ENCODE assay signal across 9 cellular contexts in genomic region chr10:13613519-13613918, GRCh38. TPM values are rescaled to one million over a fixed set of nuclear protein-coding genes. Genes with fewer than 3 reads are reported as not detected.
DNase-seq lines count a peak whose midpoint lies in the region; ATAC-seq, FAIRE-seq and TF ChIP-seq lines count a peak whose summit lies in the region.
"Had no signal": no experiment of that assay in that cellular context is flagged by ENCODE, and none has a peak within 500 bp of the region (broad histone marks: within the 10 kb centered on the region; RNA-seq: fewer than 3 reads in every experiment).

No MANE protein-coding gene starts in this region.

- H3K9me1 ChIP-seq in IMR-90 (ENCODE audit: insufficient read depth, low read length) = peaks cover 13% of the 10 kb centered on the region
- no peaks in the 10 kb centered on the region for H3K9me1 ChIP-seq in K562 (ENCODE audit: control insufficient read depth, insufficient read depth, low read length)

- H3K4me3 ChIP-seq in AG09309 (ENCODE audit: control insufficient read depth, low read depth, low read length) (no peak overlapping the region), IMR-90 (ENCODE audit: insufficient read depth, low read depth, low read length) (no peak overlapping the region), K562 (no peak overlapping the region)

- H2BK5ac ChIP-seq in IMR-90 (ENCODE audit: low read depth, low read length, poor library complexity, severe bottlenecking) = no peak overlapping the region

- H3K36me3 ChIP-seq in IMR-90 (ENCODE audit: control insufficient read depth, insufficient read depth, low read length) (peaks cover 16% of the 10 kb centered on the region), K562 (ENCODE audit: control insufficient read depth, insufficient read depth, low read length) (peaks cover 31% of the 10 kb centered on the region)

- H2BK120ac ChIP-seq in IMR-90 (ENCODE audit: low read depth, low read length) = no peak overlapping the region

- H2BK20ac ChIP-seq in IMR-90 (ENCODE audit: low read depth, low read length) = no peak overlapping the region

- no peak overlapping the region for H3K23ac ChIP-seq in IMR-90 (ENCODE audit: low read depth, low read length)

- no peak overlapping the region for H4K8ac ChIP-seq in IMR-90 (ENCODE audit: low read depth in 2 of 2, low read length in 2 of 2)

- TF ChIP-seq POLR2A in IMR-90 (IDR thresholded peaks at IDR 0.05; ENCODE audit: low read depth, low read length) (no peak), K562 (conservative IDR thresholded peaks at IDR 0.05) (no peak)

- in situ Hi-C loops in IMR-90 (cut with MboI; ENCODE audit: low sequenced_read_pairs) (loop anchor here (10.0 kb wide), 1 partner anchor 161 kb away; no protein-coding TSS in a partner anchor), K562 (cut with MboI) (no loop called here)

- no peaks in the 10 kb centered on the region for H3K79me2 ChIP-seq in K562 (ENCODE audit: control insufficient read depth, insufficient read depth, low read length)

- DNase-seq in AG09309 (ENCODE audit: low read depth) (peak; percentile 4), IMR-90 (peak; percentile 68), K562 (ENCODE audit: extremely low read depth in 1 of 4, low spot score in 3 of 4) (peak in 1 of 4 experiments; percentile 4), left kidney (ENCODE audit: low read depth, low spot score) (peak; percentile 72), omental fat pad (ENCODE audit: low spot score) (no peak), HuH-7.5 (ENCODE audit: low spot score) (no peak)
- DNase-seq: NCI-H524 treated with DMSO at 0.1 percent for 48 hours had no signal

- peaks cover 0 to 11% of the 10 kb centered on the region in 2 experiments; a peak in 2 of 4 replicates for H3K79me1 ChIP-seq in IMR-90 (ENCODE audit: low read depth in 1 of 2, low read length in 2 of 2)

- H3K4ac ChIP-seq in IMR-90 (ENCODE audit: low read depth, low read length) = no peak overlapping the region

- no peak overlapping the region for H2BK15ac ChIP-seq in IMR-90 (ENCODE audit: low read depth, low read length)

- CTCF ChIA-PET in IMR-90 (lab: Yijun Ruan, JAX) (interaction anchor here (0.7 to 1.5 kb wide), 3 partner anchors 8 to 94 kb away, joined by 3 to 4 read pairs (median 3); no protein-coding TSS in a partner anchor), K562 (lab: Yijun Ruan, JAX; ENCODE audit: low intra/inter-chr PET ratio) (interaction anchor here (1.2 kb wide), 1 partner anchor 164 kb away, joined by 4 read pairs; no protein-coding TSS in a partner anchor)

- no peak overlapping the region for H3K18ac ChIP-seq in IMR-90 (ENCODE audit: low read depth, low read length)

- TF ChIP-seq RAD21 in IMR-90 (IDR thresholded peaks at IDR 0.05; ENCODE audit: low read length) (peak; percentile 72), K562 (CRISPR knock-in tag; conservative IDR thresholded peaks at IDR 0.05 in 1 of 2, IDR thresholded peaks at IDR 0.05 in 1 of 2) (peak in 1 of 2 experiments; percentile 36; a peak in 1 of 4 replicates)

- no peak overlapping the region for H2AFZ ChIP-seq in IMR-90 (replicated peaks; ENCODE audit: low read length, poor library complexity)
- no peak overlapping the region for H2AFZ ChIP-seq in K562 (ENCODE audit: low read depth, low read length)

- no peak overlapping the region for H3K4me2 ChIP-seq in IMR-90 (ENCODE audit: low read depth, low read length)
- H3K4me2 ChIP-seq in K562 (ENCODE audit: insufficient read depth, low read length) = no peak overlapping the region

- H3K14ac ChIP-seq in IMR-90 (replicated peaks; ENCODE audit: low read depth, low read length) = no peak overlapping the region

- H4K5ac ChIP-seq in IMR-90 (ENCODE audit: low read depth, low read length) = no peak overlapping the region

- intact Hi-C loops in IMR-90 (cut with micrococcal nuclease) (loop anchor here (1.0 to 10.0 kb wide), 3 partner anchors 47 to 861 kb away; no protein-coding TSS in a partner anchor), K562 (cut with micrococcal nuclease) (no loop called here)

- H3K4me1 ChIP-seq in IMR-90 (ENCODE audit: control insufficient read depth, insufficient read depth, low read length) = peaks cover 8% of the 10 kb centered on the region; the same call in 1 of the 2 replicates
- no peaks in the 10 kb centered on the region for H3K4me1 ChIP-seq in K562 (replicated peaks in 1 of 2; ENCODE audit: control insufficient read depth in 2 of 2, insufficient read depth in 2 of 2, low read length in 2 of 2)

- H4K20me1 ChIP-seq in IMR-90 (ENCODE audit: insufficient read depth, low read length) = no peaks in the 10 kb centered on the region
- H4K20me1 ChIP-seq in K562 (replicated peaks; ENCODE audit: control insufficient read depth, insufficient read depth, low read length) = no peaks in the 10 kb centered on the region

- no peak for TF ChIP-seq EP300 in K562 (IDR thresholded peaks at IDR 0.05; ENCODE audit: low read length)

- no TSS peak for BruUV-seq in IMR-90 (replicated peaks; lab: Mats Ljungman, UMichigan)
- BruUV-seq in K562 (replicated peaks; lab: Mats Ljungman, UMichigan) = no TSS peak

- peak; percentile 40 for FAIRE-seq in K562 (lab: Jason Lieb, UNC)

- POLR2A ChIA-PET in IMR-90 (lab: Charles Lee; ENCODE audit: unreplicated experiment) = no interaction called here
- POLR2A ChIA-PET in K562 (lab: Yijun Ruan, JAX) = no interaction called here

- H3K9me3 ChIP-seq in IMR-90 (ENCODE audit: control insufficient read depth, insufficient read depth, low read length) = no peaks in the 10 kb centered on the region
- no peaks in the 10 kb centered on the region for H3K9me3 ChIP-seq in K562 (replicated peaks; ENCODE audit: control insufficient read depth, insufficient read depth, low read depth, low read length)

- no peak overlapping the region for H2AK9ac ChIP-seq in IMR-90 (replicated peaks; ENCODE audit: low read depth, low read length, poor library complexity)

- TF ChIP-seq CTCF in AG09309 (IDR thresholded peaks at IDR 0.05; ENCODE audit: control insufficient read depth, insufficient read depth, low read depth, low read length, missing control alignments) = peak; percentile 41
- peak; percentile 63 for TF ChIP-seq CTCF in IMR-90 (conservative IDR thresholded peaks at IDR 0.05; ENCODE audit: low read depth, low read length)
- 0 out of 6 replicates have a peak, but pooled peaks of 1 of the 3 experiments have one; percentile 16 for TF ChIP-seq CTCF in K562 (IDR thresholded peaks at IDR 0.05 in 2 of 3, conservative IDR thresholded peaks at IDR 0.05 in 1 of 3; ENCODE audit: insufficient read depth in 2 of 3, low read depth in 1 of 3, low read length in 3 of 3)
- TF ChIP-seq CTCF in omental fat pad (IDR thresholded peaks at IDR 0.05) = no peak

- ATAC-seq in IMR-90 (ENCODE audit: low read depth) (peak; percentile 50), K562 (no peak), HG03521 (IDR thresholded peaks at IDR 0.05; ENCODE audit: unreplicated experiment) (no peak), omental fat pad (ENCODE audit: low FRiP score) (no peak), esophagus mucosa (no peak)

- H4K91ac ChIP-seq in IMR-90 (ENCODE audit: insufficient read depth, low read depth, low read length) = no peak overlapping the region

- no peak overlapping the region for H3K9ac ChIP-seq in IMR-90 (ENCODE audit: low read depth, low read length)
- no peak overlapping the region for H3K9ac ChIP-seq in K562 (ENCODE audit: insufficient read depth in 1 of 2, low read depth in 2 of 2, low read length in 2 of 2)

- WGBS in IMR-90 (ENCODE audit: extremely low coverage in 2 of 2, insufficient read length in 1 of 2), 2 experiments = no CpG with 5 or more reads among the region's 5 CpGs
- 73% methylated on average over 5 of the region's 5 CpGs for WGBS in K562 (ENCODE audit: insufficient coverage, low coverage, missing lambda C conversion rate)

- dilution Hi-C loops in IMR-90 (cut with HindIII; ENCODE audit: low sequenced_read_pairs, unreplicated experiment) = no loop called here

- no peak overlapping the region for H2AK5ac ChIP-seq in IMR-90 (ENCODE audit: low read depth, low read length)

- no peak overlapping the region for H3K56ac ChIP-seq in IMR-90 (ENCODE audit: extremely low read depth, insufficient read depth, low read length)

- H3K27me3 ChIP-seq in IMR-90 (ENCODE audit: control insufficient read depth, insufficient read depth, low read length) = no peaks in the 10 kb centered on the region
- no peaks in the 10 kb centered on the region for H3K27me3 ChIP-seq in K562 (ENCODE audit: control insufficient read depth in 2 of 2, insufficient read depth in 2 of 2, low read length in 2 of 2)

- H3K27ac ChIP-seq in IMR-90 (ENCODE audit: insufficient read depth, low read length) = no peak overlapping the region
- no peak overlapping the region for H3K27ac ChIP-seq in K562 (ENCODE audit: extremely low read depth, low read depth, low read length)

TF ChIP-seq in IMR-90, 13 proteins besides CTCF, POLR2A, EP300 and RAD21 (continues in another document):
- TF ChIP-seq MXI1 (IDR thresholded peaks at IDR 0.05; ENCODE audit: borderline replicate concordance, low read depth, low read length) (no peak), SMC3 (IDR thresholded peaks at IDR 0.05; ENCODE audit: low read depth, low read length) (peak; percentile 40; the same call in 1 of the 2 replicates)

TF ChIP-seq in K562, 482 proteins besides CTCF, POLR2A, EP300 and RAD21 (continues in another document):
- TF ChIP-seq CBX5 (IDR thresholded peaks at IDR 0.05; ENCODE audit: borderline replicate concordance, low read depth) = no peak

RNA-seq across cellular contexts. Expression of gene PRPF18, which starts 26.8 kb away (rescaled TPM):
- total RNA-seq in IMR-90 (2012; rRNA removed) (10.0 and 34.4 TPM in 2 replicates), K562 (2014; rRNA removed) (16.9 and 23.1 TPM in 2 replicates), K562 (2014; rRNA removed; fragmentation: Illumina TruSeq; extraction: Trizol) (26.4 and 30.3 TPM in 2 replicates), K562 (2015; rRNA removed; fragmentation: Illumina TruSeq; extraction: Trizol) (25.7 and 30.6 TPM in 2 replicates), K562 (2021) (14.0 and 14.8 TPM in 2 replicates), omental fat pad (10 to 100 TPM; 21.2 to 32.9 (median 25.3) TPM), esophagus mucosa (12.3 TPM)
- polyA plus RNA-seq in IMR-90 (2012; rRNA removed) (14.1 and 16.9 TPM in 2 replicates), K562 (2011; rRNA removed) (10.3 and 15.7 TPM in 2 replicates), K562 (2014; fragmentation: Illumina TruSeq; extraction: Trizol) (20.5 and 25.9 TPM in 2 replicates), K562 (2014; fragmentation: Nextera tagmentation; extraction: Ambion mirVana) (10 to 100 TPM; 19.6 to 26.6 TPM), K562 (2014; rRNA removed) (16.8 and 22.4 TPM in 2 replicates)
- polyA plus RNA-seq in IMR-90 (2012; cell fraction: cytosol; rRNA removed) = 1.1 and 2.4 TPM in 2 replicates
- 0.28 and 3.2 TPM in 2 replicates for polyA plus RNA-seq in IMR-90 (2012; cell fraction: nucleus; rRNA removed; ENCODE audit: low replicate concordance)
- total RNA-seq in K562 (2011; cell fraction: chromatin; rRNA removed; ENCODE audit: low replicate concordance) = 16.6 and 64.6 TPM in 2 replicates
- 6.8 and 10.3 TPM in 2 replicates for total RNA-seq in K562 (2011; cell fraction: nucleolus; rRNA removed)
- total RNA-seq in K562 (2011; cell fraction: nucleoplasm; rRNA removed) = 15.2 and 18.3 TPM in 2 replicates
- polyA plus RNA-seq in K562 (2011; cell fraction: cytosol; rRNA removed) = 2.7 and 5.6 TPM in 2 replicates
- polyA plus RNA-seq in K562 (2011; cell fraction: nucleus; rRNA removed) = 5.1 and 6.3 TPM in 2 replicates
- polyA plus RNA-seq in K562 (2012) = 11.2 and 15.1 TPM in 2 replicates
- polyA minus RNA-seq in K562 (2011; rRNA and poly(A)+ RNA removed) = 19.2 and 22.2 TPM in 2 replicates
- polyA minus RNA-seq in K562 (2011; cell fraction: cytosol; rRNA and poly(A)+ RNA removed) = 3.5 and 6.4 TPM in 2 replicates
- 9.3 and 25.3 TPM in 2 replicates for polyA minus RNA-seq in K562 (2011; cell fraction: nucleus; rRNA and poly(A)+ RNA removed)

Comparison
In these comparisons a context has a peak if more than half of its experiments do, and no peak if none do; other contexts are left out.
1. DNase-seq: peak in AG09309 (single experiment), IMR-90 (single experiment) and left kidney (single experiment); none in omental fat pad (single experiment) and HuH-7.5 (single experiment).
2. CTCF ChIP-seq: peak in AG09309 (single experiment) and IMR-90 (single experiment); none in omental fat pad (0 of 3).